Comparison of ENCODE assay signal across 8 cellular contexts in the genomic region with DNA sequence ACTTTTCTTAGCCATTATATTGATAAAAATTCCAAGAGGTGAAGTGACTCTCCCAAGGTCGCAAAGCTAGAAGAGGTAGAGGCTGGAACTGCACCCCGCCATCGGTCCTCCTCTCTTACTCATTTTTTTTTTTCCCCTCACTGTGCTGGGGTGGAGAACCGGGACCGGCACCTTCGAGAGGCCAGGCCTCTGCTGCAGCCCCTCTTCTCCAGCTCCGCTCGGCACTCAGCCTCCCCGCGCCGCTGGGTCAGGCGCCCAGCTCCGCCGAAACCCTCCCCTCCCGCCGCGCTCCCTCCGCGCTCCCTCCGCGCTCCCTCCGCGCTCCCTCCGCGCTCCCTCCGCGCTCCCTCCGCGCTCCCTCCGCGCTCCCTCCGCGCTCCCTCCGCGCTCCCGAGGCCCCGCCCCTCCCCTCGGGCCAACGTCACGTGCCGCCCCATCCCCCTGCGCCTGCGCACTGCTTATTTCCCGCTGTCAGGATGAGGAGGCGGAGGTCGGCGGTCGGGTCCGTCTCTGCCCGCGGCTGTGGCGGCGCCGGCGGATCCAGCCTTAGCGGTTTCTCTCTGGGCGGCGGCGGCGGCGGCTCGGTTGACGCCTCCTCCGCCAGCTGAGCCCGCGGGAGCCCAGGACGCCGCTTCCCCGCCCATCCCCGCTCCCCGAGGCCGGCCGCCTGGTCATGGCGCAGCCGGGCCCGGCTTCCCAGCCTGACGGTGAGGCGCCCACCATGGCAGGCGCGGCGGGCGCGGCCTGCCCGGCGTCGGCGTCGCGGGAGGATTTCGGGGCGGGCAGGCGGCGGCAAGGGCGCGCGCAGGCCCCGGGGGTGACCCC. TPM values are rescaled to one million over a fixed set of nuclear protein-coding genes. Genes with fewer than 3 reads are reported as not detected.
A peak's percentile ranks its signal among the peaks of the same experiment; 100 is the strongest.
DNase-seq lines count a peak whose midpoint lies in the region; ATAC-seq and TF ChIP-seq lines count a peak whose summit lies in the region.

A gene with protein sequence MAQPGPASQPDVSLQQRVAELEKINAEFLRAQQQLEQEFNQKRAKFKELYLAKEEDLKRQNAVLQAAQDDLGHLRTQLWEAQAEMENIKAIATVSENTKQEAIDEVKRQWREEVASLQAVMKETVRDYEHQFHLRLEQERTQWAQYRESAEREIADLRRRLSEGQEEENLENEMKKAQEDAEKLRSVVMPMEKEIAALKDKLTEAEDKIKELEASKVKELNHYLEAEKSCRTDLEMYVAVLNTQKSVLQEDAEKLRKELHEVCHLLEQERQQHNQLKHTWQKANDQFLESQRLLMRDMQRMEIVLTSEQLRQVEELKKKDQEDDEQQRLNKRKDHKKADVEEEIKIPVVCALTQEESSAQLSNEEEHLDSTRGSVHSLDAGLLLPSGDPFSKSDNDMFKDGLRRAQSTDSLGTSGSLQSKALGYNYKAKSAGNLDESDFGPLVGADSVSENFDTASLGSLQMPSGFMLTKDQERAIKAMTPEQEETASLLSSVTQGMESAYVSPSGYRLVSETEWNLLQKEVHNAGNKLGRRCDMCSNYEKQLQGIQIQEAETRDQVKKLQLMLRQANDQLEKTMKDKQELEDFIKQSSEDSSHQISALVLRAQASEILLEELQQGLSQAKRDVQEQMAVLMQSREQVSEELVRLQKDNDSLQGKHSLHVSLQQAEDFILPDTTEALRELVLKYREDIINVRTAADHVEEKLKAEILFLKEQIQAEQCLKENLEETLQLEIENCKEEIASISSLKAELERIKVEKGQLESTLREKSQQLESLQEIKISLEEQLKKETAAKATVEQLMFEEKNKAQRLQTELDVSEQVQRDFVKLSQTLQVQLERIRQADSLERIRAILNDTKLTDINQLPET (plus strand): TSS at position 471 of the 825 bp plus-strand sequence. CDS start 203 bp downstream, at position 674.

- intact Hi-C loops in cardiac septum (cut with DNase I), result no loop called here

- DNase-seq in NCI-H1436 (lab: John Stamatoyannopoulos, UW) (peak; percentile 90), T-cell (peak; percentile 80 to 95 (median 87)), adipocyte (ENCODE audit: low read depth) (peak; percentile 95), cardiac septum (ENCODE audit: low spot score) (peak; percentile 98), pons (ENCODE audit: low spot score) (peak; percentile 76), tibial nerve (ENCODE audit: low spot score in 2 of 2) (peak; percentile 82 to 85)

- POLR2A ChIA-PET in HEK293 (lab: Yijun Ruan, JAX), result interaction anchor here (0.6 to 2.0 kb wide), 11 partner anchors 9 to 157 kb away, joined by 3 to 10 read pairs (median 3); partner anchors contain the start of gene NUP88
- POLR2A ChIA-PET in T-cell (lab: Charles Lee), result interaction anchor here (0.6 kb wide), 2 partner anchors 314 to 633 kb away, joined by 3 to 5 read pairs; no protein-coding TSS in a partner anchor

- peak within 1 kb of the TSS; percentile 85 to 86 for H3K27ac Mint-ChIP-seq in T-cell

- peak; percentile 54 for TF ChIP-seq CTCF in HEK293 (tag by site-specific recombination; IDR thresholded peaks at IDR 0.05)
- TF ChIP-seq CTCF in tibial nerve (IDR thresholded peaks at IDR 0.05), result peak in 2 of 5 experiments; percentile 13 to 43

- CTCF ChIA-PET in HEK293 (lab: Yijun Ruan, JAX), result interaction anchor here (0.6 to 0.8 kb wide), 5 partner anchors 10 to 195 kb away, joined by 3 to 5 read pairs (median 4); no protein-coding TSS in a partner anchor
- CTCF ChIA-PET in T-cell (lab: Charles Lee), result interaction anchor here (0.5 to 0.6 kb wide), 2 partner anchors 29 to 99 kb away, joined by 3 to 4 read pairs; no protein-coding TSS in a partner anchor

- H3K4me1 ChIP-seq in ES-I3 (ENCODE audit: insufficient read depth, low read length) (peaks cover 24% of the 10 kb centered on the region), HEK293 (ENCODE audit: control insufficient read depth, insufficient read depth, low read length) (peaks cover 21% of the 10 kb centered on the region), adipocyte (ENCODE audit: control insufficient read depth, insufficient read depth, low read length) (peaks cover 21% of the 10 kb centered on the region), tibial nerve (peaks cover 0 to 33% (median 17%) of the 10 kb centered on the region in 4 donors)

- H3K36me3 ChIP-seq in ES-I3 (ENCODE audit: insufficient read depth, low read length), result no peaks in the 10 kb centered on the region
- peaks cover 4 to 8% of the 10 kb centered on the region in 2 experiments; a peak in 2 of 3 replicates for H3K36me3 ChIP-seq in HEK293 (ENCODE audit: control insufficient read depth in 2 of 2, insufficient read depth in 1 of 2, low read length in 2 of 2)
- H3K36me3 ChIP-seq in adipocyte (ENCODE audit: control insufficient read depth, insufficient read depth, low read length, severe bottlenecking), result no peaks in the 10 kb centered on the region
- peaks cover 0 to 4% (median 0%) of the 10 kb centered on the region in 3 donors for H3K36me3 ChIP-seq in tibial nerve

- no peaks in the 10 kb centered on the region for H3K36me3 Mint-ChIP-seq in T-cell

- TF ChIP-seq POLR2A in tibial nerve (IDR thresholded peaks at IDR 0.05), result peak; percentile 60 to 88

- 1 to 3% methylated on average over 48 to 58 of the region's 97 CpGs for WGBS in tibial nerve, 2 donors

- H3K27me3 ChIP-seq in adipocyte (replicated peaks; ENCODE audit: control insufficient read depth, insufficient read depth, low read length) (no peaks in the 10 kb centered on the region), tibial nerve (no peaks in the 10 kb centered on the region)

- H3K4me3 ChIP-seq in HEK293 (ENCODE audit: low read depth, low read length) (peak within 1 kb of the TSS; percentile 75), adipocyte (ENCODE audit: low read length) (peak within 1 kb of the TSS; percentile 90), tibial nerve (peak within 1 kb of the TSS; percentile 60 to 99 (median 78))

- peak within 1 kb of the TSS; percentile 82 for H3K9ac ChIP-seq in ES-I3 (ENCODE audit: low read depth, low read length)
- peak within 1 kb of the TSS; percentile 81 for H3K9ac ChIP-seq in adipocyte (ENCODE audit: low read length)

- H3K27ac ChIP-seq in HEK293 (ENCODE audit: extremely low read depth, low read depth, low read length) (peak within 1 kb of the TSS; percentile 95), tibial nerve (peak within 1 kb of the TSS; percentile 87 to 97 (median 91))

- H3K9me3 ChIP-seq in ES-I3 (ENCODE audit: control insufficient read depth, insufficient read depth, low read length), result no peaks in the 10 kb centered on the region
- no peaks in the 10 kb centered on the region for H3K9me3 ChIP-seq in HEK293 (ENCODE audit: control insufficient read depth, insufficient read depth, low read depth, low read length)
- H3K9me3 ChIP-seq in adipocyte (ENCODE audit: control insufficient read depth, low read length), result no peaks in the 10 kb centered on the region
- H3K9me3 ChIP-seq in tibial nerve, result no peaks in the 10 kb centered on the region

- ATAC-seq in T-cell (replicated peaks in 1 of 4), result peak; percentile 86 to 89 (median 88)

- peaks cover 35 to 41% (median 38%) of the 10 kb centered on the region in 3 donors for H3K4me1 Mint-ChIP-seq in T-cell

- TF ChIP-seq EP300 in tibial nerve (IDR thresholded peaks at IDR 0.05), result peak; percentile 28 to 93

- H3K27me3 Mint-ChIP-seq in T-cell, result no peaks in the 10 kb centered on the region

- peak within 1 kb of the TSS; percentile 84 to 92 (median 89) for H3K4me3 Mint-ChIP-seq in T-cell

- H3K9me3 Mint-ChIP-seq in T-cell, result no peaks in the 10 kb centered on the region

TF ChIP-seq in HEK293, 187 proteins besides CTCF, POLR2A, EP300 and RAD21 (continues in another document):
- TF ChIP-seq ZNF350 (tag by site-specific recombination; IDR thresholded peaks at IDR 0.05) (no peak), ZNF335 (tag by site-specific recombination; conservative IDR thresholded peaks at IDR 0.05) (peak; percentile 73), ZNF768 (tag by site-specific recombination; IDR thresholded peaks at IDR 0.05) (no peak), ZNF19 (tag by site-specific recombination; IDR thresholded peaks at IDR 0.05; ENCODE audit: low read depth) (no peak), ZNF449 (tag by site-specific recombination; IDR thresholded peaks at IDR 0.05) (no peak), ZNF37A (tag by site-specific recombination; IDR thresholded peaks at IDR 0.05) (no peak), ZNF624 (tag by site-specific recombination; IDR thresholded peaks at IDR 0.05) (no peak), YY2 (tag by site-specific recombination; IDR thresholded peaks at IDR 0.05) (no peak)
- TF ChIP-seq, protein P1, sequence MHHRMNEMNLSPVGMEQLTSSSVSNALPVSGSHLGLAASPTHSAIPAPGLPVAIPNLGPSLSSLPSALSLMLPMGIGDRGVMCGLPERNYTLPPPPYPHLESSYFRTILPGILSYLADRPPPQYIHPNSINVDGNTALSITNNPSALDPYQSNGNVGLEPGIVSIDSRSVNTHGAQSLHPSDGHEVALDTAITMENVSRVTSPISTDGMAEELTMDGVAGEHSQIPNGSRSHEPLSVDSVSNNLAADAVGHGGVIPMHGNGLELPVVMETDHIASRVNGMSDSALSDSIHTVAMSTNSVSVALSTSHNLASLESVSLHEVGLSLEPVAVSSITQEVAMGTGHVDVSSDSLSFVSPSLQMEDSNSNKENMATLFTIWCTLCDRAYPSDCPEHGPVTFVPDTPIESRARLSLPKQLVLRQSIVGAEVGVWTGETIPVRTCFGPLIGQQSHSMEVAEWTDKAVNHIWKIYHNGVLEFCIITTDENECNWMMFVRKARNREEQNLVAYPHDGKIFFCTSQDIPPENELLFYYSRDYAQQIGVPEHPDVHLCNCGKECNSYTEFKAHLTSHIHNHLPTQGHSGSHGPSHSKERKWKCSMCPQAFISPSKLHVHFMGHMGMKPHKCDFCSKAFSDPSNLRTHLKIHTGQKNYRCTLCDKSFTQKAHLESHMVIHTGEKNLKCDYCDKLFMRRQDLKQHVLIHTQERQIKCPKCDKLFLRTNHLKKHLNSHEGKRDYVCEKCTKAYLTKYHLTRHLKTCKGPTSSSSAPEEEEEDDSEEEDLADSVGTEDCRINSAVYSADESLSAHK (tag by site-specific recombination; IDR thresholded peaks at IDR 0.05), result no peak; the same call in 1 of the 2 replicates

RNA-seq across cellular contexts. Expression of the gene that starts here (rescaled TPM):
- 10 to 100 TPM; 39.1 to 48.1 (median 47.7) TPM for total RNA-seq in T-cell
- total RNA-seq in cardiac septum, result 65.2 TPM
- 10 to 100 TPM; 45.7 to 61.8 (median 47.7) TPM for total RNA-seq in tibial nerve

Comparison
In these comparisons a context has a peak if more than half of its experiments do, and no peak if none do; other contexts are left out.
1. Peak in every context shown above with its lines: DNase-seq, ATAC-seq, H3K4me3 ChIP-seq and H3K27ac ChIP-seq.